20 cellular contexts compared by ENCODE assay signal in the genomic region with DNA sequence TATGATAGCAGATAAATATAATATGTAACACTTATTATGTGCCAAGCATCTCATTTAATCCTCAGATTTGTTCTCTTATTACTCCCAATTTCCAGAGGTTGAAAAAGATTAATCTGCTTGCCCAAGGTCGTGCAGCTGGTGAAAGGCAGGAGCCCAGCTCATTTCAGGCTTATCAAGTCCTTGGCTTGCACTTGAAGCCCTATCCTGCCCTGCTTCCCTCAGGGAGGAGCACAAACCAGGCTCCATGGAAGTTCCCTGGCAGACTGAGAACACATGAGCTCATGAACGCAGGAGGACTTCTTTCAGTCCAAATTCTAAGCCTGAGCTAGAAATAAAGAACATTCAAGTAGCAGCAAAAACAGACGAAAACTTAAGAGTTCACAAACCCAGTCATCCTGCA.
DNase-seq lines count a peak whose midpoint lies in the region; ATAC-seq and TF ChIP-seq lines count a peak whose summit lies in the region.
"Had no signal": no experiment of that assay in that cellular context is flagged by ENCODE, and none has a peak within 500 bp of the region (broad histone marks: within the 10 kb centered on the region; RNA-seq: fewer than 3 reads in every experiment).

No MANE protein-coding gene starts in this region.

- H3K4me1 ChIP-seq in RWPE2 (ENCODE audit: insufficient read depth, poor library complexity, severe bottlenecking) (peaks cover 39% of the 10 kb centered on the region), right cardiac atrium (ENCODE audit: control insufficient read depth, insufficient read depth, low read length) (peaks cover 6% of the 10 kb centered on the region), uterus (peaks cover 4 to 7% of the 10 kb centered on the region in 2 donors)

- ATAC-seq in RWPE2 (ENCODE audit: low read depth) (no peak), left cardiac atrium (peak; percentile 74 to 78), right cardiac atrium (peak; percentile 48 to 81), HG03469 (IDR thresholded peaks at IDR 0.05; ENCODE audit: unreplicated experiment) (no peak)
- ATAC-seq: GM12878, HCT116 had no signal

- no peak overlapping the region for H3K4me3 ChIP-seq in RWPE2 (ENCODE audit: severe bottlenecking)
- H3K4me3 ChIP-seq in fibroblast of the aortic adventitia (ENCODE audit: low read depth, low read length), result no peak overlapping the region
- no peak overlapping the region for H3K4me3 ChIP-seq in right cardiac atrium (ENCODE audit: low read length)
- no peak overlapping the region for H3K4me3 ChIP-seq in uterus
- H3K4me3 ChIP-seq: BLaER1, GM12878 had no signal

- no peak for DNase-seq in RWPE2 (ENCODE audit: low spot score)
- DNase-seq in fibroblast of the aortic adventitia (ENCODE audit: low read depth), result peak; percentile 43
- no peak for DNase-seq in left cardiac atrium
- DNase-seq in right cardiac atrium, result peak in 1 of 3 donors; percentile 70
- DNase-seq in activated CD8-positive, alpha-beta memory T cell treated with anti-CD3 and anti-CD28 coated beads for 24 hours, result no peak
- DNase-seq in T1000 (lab: John Stamatoyannopoulos, UW), result no peak
- no peak for DNase-seq in uterus
- DNase-seq: CD8-positive, alpha-beta memory T cell; COR-L47; DMS 273 treated with DMSO at 0.1 percent for 48 hours; DMS53; DND-41; EL; GOT3; H7; HFFc6 had no signal

- peaks cover 73% of the 10 kb centered on the region for H3K36me3 ChIP-seq in RWPE2 (ENCODE audit: low read depth)
- no peaks in the 10 kb centered on the region for H3K36me3 ChIP-seq in uterus

- intact Hi-C loops in left cardiac atrium (cut with DNase I) (loop anchor here (5.0 kb wide), 2 partner anchors 68 to 73 kb away; a partner anchor contains a TSS), right cardiac atrium (cut with DNase I) (no loop called here), uterus (cut with DNase I; ENCODE audit: low total_unique reads) (no loop called here)

- no peak for TF ChIP-seq POLR2A in uterus (IDR thresholded peaks at IDR 0.05)

- H3K27ac ChIP-seq in RWPE2 (ENCODE audit: poor library complexity, severe bottlenecking) (peak overlapping the region; percentile 97), right cardiac atrium (ENCODE audit: low read length) (peak overlapping the region; percentile 1), uterus (peak overlapping the region in 1 of 2 donors; percentile 28)
- H3K27ac ChIP-seq: BLaER1 had no signal

- 32% methylated on average over 3 of the region's 3 CpGs for WGBS in right cardiac atrium

- no peaks in the 10 kb centered on the region for H3K27me3 ChIP-seq in RWPE2 (ENCODE audit: insufficient read depth, poor library complexity, severe bottlenecking)
- no peaks in the 10 kb centered on the region for H3K27me3 ChIP-seq in right cardiac atrium (ENCODE audit: control insufficient read depth, insufficient read depth)
- H3K27me3 ChIP-seq in uterus, result no peaks in the 10 kb centered on the region
- H3K27me3 ChIP-seq: BLaER1 had no signal

- TF ChIP-seq CTCF in RWPE2 (IDR thresholded peaks at IDR 0.05; ENCODE audit: poor library complexity, severe bottlenecking) (no peak), fibroblast of the aortic adventitia (IDR thresholded peaks at IDR 0.05; ENCODE audit: insufficient read depth, low read length) (no peak), uterus (IDR thresholded peaks at IDR 0.05) (no peak)

- H3K9me3 ChIP-seq in RWPE2 (ENCODE audit: severe bottlenecking) (no peaks in the 10 kb centered on the region), right cardiac atrium (ENCODE audit: control insufficient read depth, low read length) (no peaks in the 10 kb centered on the region), uterus (no peaks in the 10 kb centered on the region)
- H3K9me3 ChIP-seq: BLaER1 had no signal

Comparison
In these comparisons a context has a peak if more than half of its experiments do, and no peak if none do; other contexts are left out.
1. intact Hi-C loops: an anchor here in left cardiac atrium (5.0 kb wide); none called in right cardiac atrium and uterus.
2. ATAC-seq: peak in left cardiac atrium (2 of 2) and right cardiac atrium (2 of 2); none in RWPE2 (single experiment) and HG03469 (single experiment).